In the genomic region with DNA sequence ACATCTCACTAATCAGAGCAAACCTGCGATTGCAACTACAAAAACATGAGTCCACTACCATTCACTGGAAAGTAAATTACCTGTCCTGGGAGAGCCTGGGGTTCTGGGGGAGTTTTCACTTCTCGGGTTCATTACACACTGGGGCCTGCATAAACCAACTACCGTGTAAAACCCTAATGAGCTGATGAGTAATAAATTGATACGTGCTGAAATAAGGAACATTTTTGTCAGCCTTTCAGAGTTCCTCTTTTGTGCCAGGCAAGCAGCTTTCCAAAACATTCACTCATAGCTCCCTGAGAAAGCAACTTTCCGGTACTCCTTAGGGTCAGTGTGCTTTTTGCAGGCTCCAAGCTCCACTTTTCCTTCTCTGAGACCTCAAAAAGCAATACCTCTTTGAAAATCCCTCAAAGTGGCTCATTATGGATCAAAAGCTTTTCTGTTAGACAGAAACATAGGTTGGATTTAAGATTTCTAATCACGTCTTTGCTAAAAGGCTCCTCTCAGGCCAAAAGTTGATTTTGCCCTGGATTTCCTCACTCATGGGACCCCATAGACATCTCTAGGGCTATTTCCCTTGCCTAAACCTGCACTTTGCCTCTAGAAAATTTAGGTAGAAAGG, we compare ENCODE assay signal across 8 cellular contexts.
DNase-seq lines count a peak whose midpoint lies in the region; ATAC-seq and TF ChIP-seq lines count a peak whose summit lies in the region.

No MANE protein-coding gene starts in this region.

- H3K4me3 Mint-ChIP-seq in activated CD4-positive, alpha-beta memory T cell treated with anti-CD3 and anti-CD28 coated beads, Interleukin-2, amount 10 ng/mL, durations not matched to agents 7 days and 5 days, result no peak overlapping the region

- H4K20me1 ChIP-seq in neural cell (ENCODE audit: insufficient read depth), result no peaks in the 10 kb centered on the region

- H3K36me3 ChIP-seq in neural cell (ENCODE audit: insufficient read depth, low read length), result no peaks in the 10 kb centered on the region

- TF ChIP-seq EP300 in neural cell (conservative IDR thresholded peaks at IDR 0.05; ENCODE audit: poor library complexity, severe bottlenecking), result no peak

- H3K9ac ChIP-seq in neural cell (ENCODE audit: low read length), result no peak overlapping the region

- peak overlapping the region; percentile 47 for H3K4me3 ChIP-seq in neural cell (ENCODE audit: low read length)

- no peaks in the 10 kb centered on the region for H3K27me3 ChIP-seq in neural cell (ENCODE audit: insufficient read depth, low read depth, low read length)

- CTCF ChIA-PET in activated CD4-positive, alpha-beta memory T cell treated with anti-CD3 and anti-CD28 coated beads, Interleukin-2, amount 10 ng/mL, durations not matched to agents 7 days and 5 days (lab: Charles Lee), result interaction anchor here (1.1 kb wide), 1 partner anchor 10 kb away, joined by 4 read pairs; no protein-coding TSS in a partner anchor

- ATAC-seq in GM18909 (IDR thresholded peaks at IDR 0.05; ENCODE audit: poor library complexity, unreplicated experiment), result peak; percentile 81
- ATAC-seq in HG03097 (IDR thresholded peaks at IDR 0.05; ENCODE audit: low FRiP score, unreplicated experiment), result peak; percentile 75

- no peaks in the 10 kb centered on the region for H3K9me3 Mint-ChIP-seq in activated CD4-positive, alpha-beta memory T cell treated with anti-CD3 and anti-CD28 coated beads, Interleukin-2, amount 10 ng/mL, durations not matched to agents 7 days and 5 days

- H3K27ac Mint-ChIP-seq in activated CD4-positive, alpha-beta memory T cell treated with anti-CD3 and anti-CD28 coated beads, Interleukin-2, amount 10 ng/mL, durations not matched to agents 7 days and 5 days, result peak overlapping the region; percentile 50

- TF ChIP-seq RAD21 in neural cell (conservative IDR thresholded peaks at IDR 0.05), result no peak

- H3K9me2 ChIP-seq in neural cell (ENCODE audit: insufficient read depth, low read length), result no peaks in the 10 kb centered on the region

- H3K9me3 ChIP-seq in neural cell (ENCODE audit: low read length), result no peaks in the 10 kb centered on the region

- peak overlapping the region; percentile 47 for H3K27ac ChIP-seq in neural cell (ENCODE audit: low read length)

- POLR2A ChIA-PET in activated CD4-positive, alpha-beta memory T cell treated with anti-CD3 and anti-CD28 coated beads, Interleukin-2, amount 10 ng/mL, durations not matched to agents 7 days and 5 days (lab: Charles Lee), result interaction anchor here (0.9 to 2.2 kb wide), 3 partner anchors 9 to 75 kb away, joined by 3 to 13 read pairs (median 5); partner anchors contain the start of gene ST8SIA4

- TF ChIP-seq CTCF in neural cell (IDR thresholded peaks at IDR 0.05; ENCODE audit: poor library complexity, severe bottlenecking), result no peak

- peaks cover 43% of the 10 kb centered on the region for H3K4me1 Mint-ChIP-seq in activated CD4-positive, alpha-beta memory T cell treated with anti-CD3 and anti-CD28 coated beads, Interleukin-2, amount 10 ng/mL, durations not matched to agents 7 days and 5 days

- no peaks in the 10 kb centered on the region for H3K27me3 Mint-ChIP-seq in activated CD4-positive, alpha-beta memory T cell treated with anti-CD3 and anti-CD28 coated beads, Interleukin-2, amount 10 ng/mL, durations not matched to agents 7 days and 5 days

- peak; percentile 45 to 61 for DNase-seq in AML-193 (lab: John Stamatoyannopoulos, UW)
- DNase-seq in activated CD4-positive, alpha-beta memory T cell treated with anti-CD3 and anti-CD28 coated beads, Interleukin-2, amount 10 ng/mL, durations not matched to agents 7 days and 5 days, result no peak
- no peak for DNase-seq in H4 (ENCODE audit: low spot score)
- DNase-seq in NCI-H1930 (lab: John Stamatoyannopoulos, UW), result no peak
- DNase-seq in GM03348 (ENCODE audit: low spot score), result no peak

- H3F3A ChIP-seq in neural cell (ENCODE audit: insufficient read depth, low read length, poor library complexity, severe bottlenecking), result no peaks in the 10 kb centered on the region

- no peak overlapping the region for H2AFZ ChIP-seq in neural cell (ENCODE audit: low read depth, low read length)

- peak overlapping the region; percentile 71 for H3K4me2 ChIP-seq in neural cell (ENCODE audit: low read length)

- H3K79me2 ChIP-seq in neural cell (replicated peaks; ENCODE audit: insufficient read depth, low read length), result no peaks in the 10 kb centered on the region

- peaks cover 60% of the 10 kb centered on the region for H3K36me3 Mint-ChIP-seq in activated CD4-positive, alpha-beta memory T cell treated with anti-CD3 and anti-CD28 coated beads, Interleukin-2, amount 10 ng/mL, durations not matched to agents 7 days and 5 days (ENCODE audit: low read depth)

TF ChIP-seq in neural cell, 6 proteins besides CTCF, POLR2A, EP300 and RAD21:
- TF ChIP-seq MXI1 (conservative IDR thresholded peaks at IDR 0.05; ENCODE audit: poor library complexity, severe bottlenecking) (no peak), SMC3 (conservative IDR thresholded peaks at IDR 0.05; ENCODE audit: poor library complexity) (no peak), TAF1 (IDR thresholded peaks at IDR 0.05; ENCODE audit: low read depth) (no peak), POLR2AphosphoS5 (IDR thresholded peaks at IDR 0.05) (no peak), EZH2 (IDR thresholded peaks at IDR 0.05; ENCODE audit: borderline replicate concordance, insufficient read depth, low read length, poor library complexity, severe bottlenecking) (no peak), REST (IDR thresholded peaks at IDR 0.05; ENCODE audit: borderline replicate concordance) (no peak)
TF ChIP-seq in neural cell: peak in this region for 0.

Comparison
In these comparisons a context has a peak if more than half of its experiments do, and no peak if none do; other contexts are left out.
1. DNase-seq: peak in AML-193 (2 of 2); none in activated CD4-positive, alpha-beta memory T cell treated with anti-CD3 and anti-CD28 coated beads, Interleukin-2, amount 10 ng/mL, durations not matched to agents 7 days and 5 days (single experiment), H4 (single experiment), NCI-H1930 (0 of 2) and GM03348 (single experiment).